In the genomic region with DNA sequence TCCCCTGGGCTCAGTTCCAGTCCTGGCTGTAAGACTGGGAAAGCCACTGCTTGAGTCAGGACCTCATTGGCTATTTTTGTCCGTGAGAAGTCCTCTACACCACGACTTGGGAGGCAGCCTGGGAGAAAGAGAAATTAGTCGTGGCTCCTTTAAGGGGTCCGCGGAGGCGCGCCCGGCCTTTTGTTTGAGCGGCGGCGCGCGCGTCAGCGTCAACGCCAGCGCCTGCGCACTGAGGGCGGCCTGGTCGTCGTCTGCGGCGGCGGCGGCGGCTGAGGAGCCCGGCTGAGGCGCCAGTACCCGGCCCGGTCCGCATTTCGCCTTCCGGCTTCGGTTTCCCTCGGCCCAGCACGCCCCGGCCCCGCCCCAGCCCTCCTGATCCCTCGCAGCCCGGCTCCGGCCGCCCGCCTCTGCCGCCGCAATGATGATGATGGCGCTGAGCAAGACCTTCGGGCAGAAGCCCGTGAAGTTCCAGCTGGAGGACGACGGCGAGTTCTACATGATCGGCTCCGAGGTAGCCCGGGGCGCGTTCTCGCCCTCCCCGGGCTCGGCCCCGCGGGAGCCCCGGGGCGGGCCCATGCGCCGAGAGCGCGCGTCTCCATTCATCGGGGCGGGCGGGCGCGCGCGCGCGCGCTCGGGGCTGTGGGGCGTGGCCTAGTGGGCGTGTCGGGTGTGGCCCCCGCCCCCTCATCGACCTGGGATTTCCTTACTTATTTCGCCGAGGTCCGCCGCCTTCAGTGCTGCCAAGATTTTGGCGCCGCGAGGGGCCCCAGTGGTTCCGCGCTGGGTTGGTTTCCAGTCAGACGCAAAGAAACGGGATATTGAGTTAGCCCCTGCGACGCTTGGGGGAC, we compare ENCODE assay signal across 8 cellular contexts. TPM values are rescaled to one million over a fixed set of nuclear protein-coding genes. Genes with fewer than 3 reads are reported as not detected.
DNase-seq lines count a peak whose midpoint lies in the region; ATAC-seq, FAIRE-seq and TF ChIP-seq lines count a peak whose summit lies in the region.

Gene SMARCB1, plus strand, starts transcription at position 215 of the 848 bp plus-strand sequence. Its CDS starts 204 bp downstream, at position 419.

- peak within 1 kb of the TSS; percentile 99 to 100 for H3K27ac ChIP-seq in kidney (ENCODE audit: low read depth in 2 of 2, low read length in 2 of 2)

- H3K27ac Mint-ChIP-seq in central memory CD8-positive, alpha-beta T cell (ENCODE audit: low read depth), result peak within 1 kb of the TSS; percentile 76

- no peaks in the 10 kb centered on the region for H3K9me3 ChIP-seq in kidney (ENCODE audit: control insufficient read depth in 1 of 2, low read length in 2 of 2)

- peak within 1 kb of the TSS; percentile 75 to 97 for H3K4me3 ChIP-seq in kidney (ENCODE audit: low read length in 2 of 2)

- intact Hi-C loops in kidney (cut with DNase I), result no loop called here

- no peak for FAIRE-seq in kidney (lab: Jason Lieb, UNC)

- TF ChIP-seq CTCF in kidney (IDR thresholded peaks at IDR 0.05; ENCODE audit: borderline replicate concordance, extremely low read depth, insufficient read depth), result no peak

- peak; percentile 66 for DNase-seq in A172 (ENCODE audit: low spot score)
- peak; percentile 60 for DNase-seq in NCI-H226
- DNase-seq in central memory CD8-positive, alpha-beta T cell (ENCODE audit: low spot score in 2 of 2), result peak; percentile 75 to 80
- DNase-seq in kidney, result peak; percentile 96
- peak; percentile 85 to 88 (median 85) for DNase-seq in stimulated activated CD4-positive, alpha-beta T cell treated with anti-CD3 and anti-CD28 coated beads, Interleukin-12 subunit alpha, Interleukin-12 subunit beta, amount 100 ng/mL, for 48 hours (ENCODE audit: low read depth in 2 of 3, low spot score in 1 of 3)

- H3K9ac ChIP-seq in kidney (ENCODE audit: low read length in 2 of 2), result peak within 1 kb of the TSS; percentile 70 to 88

- peak within 1 kb of the TSS; percentile 81 for H3K4me3 Mint-ChIP-seq in central memory CD8-positive, alpha-beta T cell

- peak; percentile 80 for TF ChIP-seq POLR2A in GM18526 (IDR thresholded peaks at IDR 0.05; ENCODE audit: extremely low read depth, insufficient read length)

- peak; percentile 45 for ATAC-seq in HG03095 (IDR thresholded peaks at IDR 0.05; ENCODE audit: unreplicated experiment)
- peak; percentile 82 to 83 for ATAC-seq in activated CD4-positive, CD25-positive, alpha-beta regulatory T cell treated with anti-CD3 and anti-CD28 coated beads, Interleukin-2, amount 50 U/mL, for 24 hours
- ATAC-seq in central memory CD8-positive, alpha-beta T cell (replicated peaks; ENCODE audit: extremely low read depth, poor library complexity, severe bottlenecking), result peak; percentile 79

- H3K4me1 ChIP-seq in kidney (ENCODE audit: control insufficient read depth in 1 of 2, insufficient read depth in 1 of 2, low read depth in 1 of 2, low read length in 2 of 2), result peaks cover 24 to 33% of the 10 kb centered on the region in 2 donors

- peaks cover 16% of the 10 kb centered on the region for H3K4me1 Mint-ChIP-seq in central memory CD8-positive, alpha-beta T cell

- H3K9me3 Mint-ChIP-seq in central memory CD8-positive, alpha-beta T cell, result no peaks in the 10 kb centered on the region

- no peaks in the 10 kb centered on the region for H3K27me3 Mint-ChIP-seq in central memory CD8-positive, alpha-beta T cell

- H3K36me3 Mint-ChIP-seq in central memory CD8-positive, alpha-beta T cell (ENCODE audit: insufficient read depth), result peaks cover 8% of the 10 kb centered on the region

- H3K36me3 ChIP-seq in kidney (ENCODE audit: control insufficient read depth in 1 of 2, insufficient read depth in 2 of 2, low read length in 2 of 2), result peaks cover 0 to 3% of the 10 kb centered on the region in 2 donors

RNA-seq across cellular contexts. Expression of gene SMARCB1, which starts in this region (rescaled TPM):
- total RNA-seq in A172 (2014; rRNA removed; shearing (Covaris generic)), result 69.1 and 168 TPM in 2 replicates
- total RNA-seq in kidney, result 79.0 TPM
- 68.7 TPM for polyA plus RNA-seq in kidney (ENCODE audit: insufficient read depth, low read depth, low replicate concordance)

Comparison
In these comparisons a context has a peak if more than half of its experiments do, and no peak if none do; other contexts are left out.
1. Peak in every context shown above with its lines: DNase-seq, ATAC-seq, H3K4me3 ChIP-seq and H3K27ac ChIP-seq.